ENCODE assay signal across 15 cellular contexts in the genomic region with DNA sequence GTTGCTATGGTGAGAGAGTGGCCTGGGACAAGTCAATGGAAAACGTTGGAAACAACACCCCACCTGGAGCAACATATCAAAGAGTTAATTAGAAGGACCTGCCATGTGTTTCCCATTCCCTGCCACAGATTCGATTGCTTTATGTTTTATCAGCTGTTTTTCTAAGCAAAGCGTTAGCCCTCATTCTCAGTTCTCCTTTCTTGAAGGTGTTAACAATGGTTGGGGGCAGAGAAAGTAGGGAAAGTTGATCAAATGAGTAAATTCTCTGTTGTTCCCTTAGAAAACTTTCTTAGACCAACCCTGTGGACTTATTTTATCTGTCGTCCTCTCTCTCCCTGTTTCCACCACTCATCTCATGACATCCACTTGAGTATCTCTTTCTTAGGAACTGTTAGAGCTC.
"Had no signal": no experiment of that assay in that cellular context is flagged by ENCODE, and none has a peak within 500 bp of the region (broad histone marks: within the 10 kb centered on the region; RNA-seq: fewer than 3 reads in every experiment).

No MANE protein-coding gene starts in this region.

- H3K36me3 Mint-ChIP-seq: naive thymus-derived CD8-positive, alpha-beta T cell had no signal

- H3K9me3 Mint-ChIP-seq: naive thymus-derived CD8-positive, alpha-beta T cell had no signal

- H3K36me3 ChIP-seq: neutrophil, sigmoid colon, stomach had no signal

- DNase-seq: cortex of kidney; dorsolateral prefrontal cortex; effector CD8-positive, alpha-beta T cell; head of caudate nucleus; hypothalamus; kidney glomerular epithelial cell; mucosa of descending colon; naive thymus-derived CD8-positive, alpha-beta T cell; sigmoid colon; stimulated activated CD4-positive, alpha-beta T cell treated with anti-CD3 and anti-CD28 coated beads, Interleukin-12 subunit alpha, Interleukin-12 subunit beta, amount 100 ng/mL, for 4 hours; stimulated activated naive CD4-positive, alpha-beta T cell; stomach; trophoblast cell had no signal

- H3K27ac ChIP-seq: dorsolateral prefrontal cortex, neutrophil, sigmoid colon, skin epidermis, stomach had no signal

- H3K27ac Mint-ChIP-seq: naive thymus-derived CD8-positive, alpha-beta T cell had no signal

- H3K27me3 ChIP-seq: neutrophil, sigmoid colon, stomach had no signal

- H3K9me3 ChIP-seq: mucosa of descending colon, neutrophil, sigmoid colon, stomach had no signal

- H3K4me3 ChIP-seq: dorsolateral prefrontal cortex, mucosa of descending colon, sigmoid colon, skin epidermis, stomach had no signal

- H3K4me3 Mint-ChIP-seq: naive thymus-derived CD8-positive, alpha-beta T cell had no signal

- H3K4me1 Mint-ChIP-seq: naive thymus-derived CD8-positive, alpha-beta T cell had no signal
